ENCODE assay signal across 35 cellular contexts in genomic region chr1:3363023-3363422, GRCh38.
"Had no signal": no experiment of that assay in that cellular context is flagged by ENCODE, and none has a peak within 500 bp of the region (broad histone marks: within the 10 kb centered on the region; RNA-seq: fewer than 3 reads in every experiment).

No MANE protein-coding gene starts in this region.

- H3K9ac ChIP-seq: KMS-11 had no signal

- H3K9me3 ChIP-seq: Peyer's patch had no signal

- ATAC-seq: SK-N-SH treated with all-trans-retinoic acid at 6 μM for 48 hours, T-cell, T-helper 17 cell had no signal

- H3K4me1 ChIP-seq: Peyer's patch had no signal

- H3K4me3 ChIP-seq: cardiac muscle cell, Peyer's patch had no signal

- DNase-seq: activated B cell treated with CpG ODN at 0.5 μM for 24 hours; activated CD4-positive, alpha-beta memory T cell treated with anti-CD3 and anti-CD28 coated beads for 36 hours; activated CD4-positive, alpha-beta T cell treated with anti-CD3 and anti-CD28 coated beads for 4 hours; activated CD4-positive, alpha-beta T cell treated with anti-CD3 and anti-CD28 coated beads, Interleukin-2, amount 50 U/mL, for 1 hour; activated CD4-positive, CD25-positive, alpha-beta regulatory T cell treated with anti-CD3 and anti-CD28 coated beads, Interleukin-2, amount 50 U/mL, for 72 hours; activated CD8-positive, alpha-beta memory T cell treated with anti-CD3 and anti-CD28 coated beads, Interleukin-2, amount 50 U/mL, for 48 hours; activated effector memory CD4-positive, alpha-beta T cell treated with anti-CD3 and anti-CD28 coated beads, Interleukin-2, amount 50 U/mL, for 16 hours; activated naive CD4-positive, alpha-beta T cell; activated naive CD4-positive, alpha-beta T cell treated with anti-CD3 and anti-CD28 coated beads, Interleukin-2, amount 50 U/mL, for 16 hours; activated naive CD8-positive, alpha-beta T cell treated with anti-CD3 and anti-CD28 coated beads for 36 hours; activated T-cell treated with anti-CD3 and anti-CD28 coated beads, Interleukin-2, amount 50 U/mL, for 48 hours; amniotic stem cell; aorta; MM.1S; MV-4-11; NCI-H1092; NCI-H1436 treated with DMSO at 0.1 percent for 48 hours; NCI-H187; NCI-H2029 treated with DMSO at 0.1 percent for 48 hours; NCI-H2107; NCI-H2171; NCI-H510A; NCI-H526; NCI-H748 treated with DMSO at 0.1 percent for 48 hours; NK-92 treated with Interleukin-12 subunit alpha and Interleukin-12 subunit beta, amount 100 ng/mL, for 24 hours; PC-3; Peyer's patch; RPMI8226; SIG-M5; T-cell; T-helper 17 cell had no signal

- H3K36me3 ChIP-seq: cardiac muscle cell, Peyer's patch had no signal

- H3K27ac ChIP-seq: cardiac muscle cell, KMS-11, Peyer's patch, VCaP had no signal

- H3K27me3 ChIP-seq: cardiac muscle cell, Peyer's patch had no signal

- H3K4me2 ChIP-seq: KMS-11 had no signal
